8 cellular contexts compared by ENCODE assay signal in genomic region chr2:70516596-70516995, GRCh38. TPM values are rescaled to one million over a fixed set of nuclear protein-coding genes. Genes with fewer than 3 reads are reported as not detected.
DNase-seq lines count a peak whose midpoint lies in the region; ATAC-seq lines count a peak whose summit lies in the region.

No MANE protein-coding gene starts in this region.

- DNase-seq in AG08396 (ENCODE audit: low spot score) (peak; percentile 16), SW480 (ENCODE audit: low spot score) (peak; percentile 25), NCI-H446 (lab: John Stamatoyannopoulos, UW) (no peak), HT-29 (ENCODE audit: low spot score) (no peak), NCI-H1417 (lab: John Stamatoyannopoulos, UW) (no peak), SW 1271 (lab: John Stamatoyannopoulos, UW) (no peak)

- ATAC-seq in GM19035 (IDR thresholded peaks at IDR 0.05; ENCODE audit: unreplicated experiment) = peak; percentile 95
- peak; percentile 95 for ATAC-seq in HG03060 (IDR thresholded peaks at IDR 0.05; ENCODE audit: low read depth, unreplicated experiment)

RNA-seq across cellular contexts. Expression of gene TGFA, which starts 37.0 kb away (rescaled TPM):
- total RNA-seq in HT-29 (2014; rRNA removed; shearing (Covaris generic)) = 37.5 and 43.3 TPM in 2 replicates

Comparison
In these comparisons a context has a peak if more than half of its experiments do, and no peak if none do; other contexts are left out.
1. DNase-seq: peak in AG08396 (single experiment) and SW480 (single experiment); none in NCI-H446 (0 of 2), HT-29 (single experiment), NCI-H1417 (0 of 3) and SW 1271 (0 of 2).